34 cellular contexts compared by ENCODE assay signal in genomic region chr4:70969076-70969475, GRCh38. TPM values are rescaled to one million over a fixed set of nuclear protein-coding genes. Genes with fewer than 3 reads are reported as not detected.
DNase-seq lines count a peak whose midpoint lies in the region; ATAC-seq and TF ChIP-seq lines count a peak whose summit lies in the region.
"Had no signal": no experiment of that assay in that cellular context is flagged by ENCODE, and none has a peak within 500 bp of the region (broad histone marks: within the 10 kb centered on the region; RNA-seq: fewer than 3 reads in every experiment).

No MANE protein-coding gene starts in this region.

- H3K27ac ChIP-seq in mammary epithelial cell (ENCODE audit: insufficient read depth, low read depth, low read length) (no peak overlapping the region), thymus (ENCODE audit: low read depth) (peak overlapping the region; percentile 38), tibial artery (no peak overlapping the region)
- H3K27ac ChIP-seq: heart left ventricle, right lobe of liver, thoracic aorta, vagina had no signal

- intact Hi-C loops in mammary epithelial cell (cut with micrococcal nuclease) (no loop called here), MCF 10A (cut with micrococcal nuclease) (no loop called here), tibial artery (cut with DNase I; ENCODE audit: low total_unique reads) (no loop called here)

- DNase-seq in mammary epithelial cell: peak; percentile 73
- DNase-seq in MCF 10A (ENCODE audit: unreplicated experiment): no peak
- peak; percentile 72 for DNase-seq in astrocyte of the cerebellum (ENCODE audit: low read depth)
- DNase-seq in kidney glomerular epithelial cell (lab: John Stamatoyannopoulos, UW): peak; percentile 89
- no peak for DNase-seq in mucosa of gallbladder (ENCODE audit: low spot score)
- no peak for DNase-seq in tibial artery
- DNase-seq: activated CD8-positive, alpha-beta T cell treated with anti-CD3 and anti-CD28 coated beads, Interleukin-2, amount 10 ng/mL, durations not matched to agents 7 days and 5 days; aorta; CD4-positive, CD25-positive, alpha-beta regulatory T cell; central memory CD4-positive, alpha-beta T cell; dermis blood vessel endothelial cell; endodermal cell; foreskin fibroblast; heart left ventricle; left cardiac atrium; MG63; NCI-H1417; NCI-H2029 treated with DMSO at 0.1 percent for 48 hours; NCI-H774; right lobe of liver; SIG-M5; stimulated activated CD4-positive, alpha-beta T cell treated with anti-CD3 and anti-CD28 coated beads, Interleukin-12 subunit alpha, Interleukin-12 subunit beta, amount 100 ng/mL, for 4 hours; stimulated activated CD4-positive, alpha-beta T cell treated with anti-CD3 and anti-CD28 coated beads, Interleukin-2, amount 100 ng/mL, for 48 hours; stimulated activated naive CD8-positive, alpha-beta T cell treated with anti-CD3 and anti-CD28 coated beads, Interleukin-15, amount 100 ng/mL, for 72 hours; SW 1271; T-helper 9 cell had no signal

- H3K27me3 ChIP-seq in mammary epithelial cell (ENCODE audit: insufficient read depth, low read length): no peaks in the 10 kb centered on the region
- no peaks in the 10 kb centered on the region for H3K27me3 ChIP-seq in thymus (ENCODE audit: control insufficient read depth, insufficient read depth)
- H3K27me3 ChIP-seq in tibial artery: no peaks in the 10 kb centered on the region
- H3K27me3 ChIP-seq: heart left ventricle, MG63, right lobe of liver, vagina had no signal

- no peaks in the 10 kb centered on the region for H3K27me3 Mint-ChIP-seq in MCF 10A (ENCODE audit: insufficient read depth, unreplicated experiment)
- H3K27me3 Mint-ChIP-seq: activated naive CD4-positive, alpha-beta T cell treated with anti-CD3 and anti-CD28 coated beads, Interleukin-2, amount 50 U/mL, for 24 hours; activated T-helper 17 cell treated with anti-CD3 and anti-CD28 coated beads, Interleukin-2, amount 50 U/mL, for 72 hours; CD4-positive, CD25-positive, alpha-beta regulatory T cell; stimulated activated naive CD8-positive, alpha-beta T cell treated with anti-CD3 and anti-CD28 coated beads, Interleukin-15, amount 100 ng/mL, for 72 hours had no signal

- H4K20me1 ChIP-seq in mammary epithelial cell (ENCODE audit: insufficient read depth, low read length): no peaks in the 10 kb centered on the region

- no peaks in the 10 kb centered on the region for H3K9me3 ChIP-seq in mammary epithelial cell (replicated peaks; ENCODE audit: insufficient read depth, low read length)
- H3K9me3 ChIP-seq in thymus (ENCODE audit: control insufficient read depth): no peaks in the 10 kb centered on the region
- no peaks in the 10 kb centered on the region for H3K9me3 ChIP-seq in tibial artery
- H3K9me3 ChIP-seq: heart left ventricle, MG63, right lobe of liver, thoracic aorta, vagina had no signal

- no peak overlapping the region for H3K4me3 Mint-ChIP-seq in MCF 10A (ENCODE audit: unreplicated experiment)
- H3K4me3 Mint-ChIP-seq: activated CD8-positive, alpha-beta T cell treated with anti-CD3 and anti-CD28 coated beads, Interleukin-2, amount 10 ng/mL, durations not matched to agents 7 days and 5 days; activated naive CD4-positive, alpha-beta T cell treated with anti-CD3 and anti-CD28 coated beads, Interleukin-2, amount 50 U/mL, for 24 hours; activated T-helper 17 cell treated with anti-CD3 and anti-CD28 coated beads, Interleukin-2, amount 50 U/mL, for 72 hours; CD4-positive, CD25-positive, alpha-beta regulatory T cell; endodermal cell; stimulated activated naive CD8-positive, alpha-beta T cell treated with anti-CD3 and anti-CD28 coated beads, Interleukin-15, amount 100 ng/mL, for 72 hours had no signal

- H3K36me3 Mint-ChIP-seq in MCF 10A (ENCODE audit: insufficient read depth, unreplicated experiment): peaks cover 11% of the 10 kb centered on the region

- in situ Hi-C loops in mammary epithelial cell (cut with MboI; ENCODE audit: low sequenced_read_pairs in 2 of 2): no loop called here
- in situ Hi-C loops in astrocyte of the cerebellum (cut with HindIII; ENCODE audit: low sequenced_read_pairs): no loop called here

- no peaks in the 10 kb centered on the region for H3K9me3 Mint-ChIP-seq in MCF 10A (ENCODE audit: unreplicated experiment)
- H3K9me3 Mint-ChIP-seq: activated naive CD4-positive, alpha-beta T cell treated with anti-CD3 and anti-CD28 coated beads, Interleukin-2, amount 50 U/mL, for 24 hours; activated T-helper 17 cell treated with anti-CD3 and anti-CD28 coated beads, Interleukin-2, amount 50 U/mL, for 72 hours; CD4-positive, CD25-positive, alpha-beta regulatory T cell; endodermal cell; stimulated activated naive CD8-positive, alpha-beta T cell treated with anti-CD3 and anti-CD28 coated beads, Interleukin-15, amount 100 ng/mL, for 72 hours had no signal

- WGBS in mammary epithelial cell (ENCODE audit: low coverage, missing lambda C conversion rate): 26% methylated on average over 7 of the region's 7 CpGs
- 61% methylated on average over 7 of the region's 7 CpGs for WGBS in thymus

- no peak overlapping the region for H3K27ac Mint-ChIP-seq in MCF 10A (ENCODE audit: low read depth, unreplicated experiment)
- H3K27ac Mint-ChIP-seq: activated CD8-positive, alpha-beta T cell treated with anti-CD3 and anti-CD28 coated beads, Interleukin-2, amount 10 ng/mL, durations not matched to agents 7 days and 5 days; activated naive CD4-positive, alpha-beta T cell treated with anti-CD3 and anti-CD28 coated beads, Interleukin-2, amount 50 U/mL, for 24 hours; activated T-helper 17 cell treated with anti-CD3 and anti-CD28 coated beads, Interleukin-2, amount 50 U/mL, for 72 hours; endodermal cell; stimulated activated naive CD8-positive, alpha-beta T cell treated with anti-CD3 and anti-CD28 coated beads, Interleukin-15, amount 100 ng/mL, for 72 hours had no signal

- TF ChIP-seq CTCF in mammary epithelial cell (conservative IDR thresholded peaks at IDR 0.05 in 1 of 2, IDR thresholded peaks at IDR 0.05 in 1 of 2; ENCODE audit: extremely low read depth in 1 of 2, insufficient read depth in 1 of 2, low read depth in 1 of 2, low read length in 2 of 2) (no peak), MCF 10A (IDR thresholded peaks at IDR 0.05; ENCODE audit: unreplicated experiment) (no peak), astrocyte of the cerebellum (IDR thresholded peaks at IDR 0.05; ENCODE audit: low read depth, low read length, missing control alignments) (no peak), tibial artery (IDR thresholded peaks at IDR 0.05) (no peak)

- no peak overlapping the region for H3K4me2 ChIP-seq in mammary epithelial cell (ENCODE audit: insufficient read depth, low read depth, low read length)

- H3K36me3 ChIP-seq in mammary epithelial cell (ENCODE audit: insufficient read depth, low read length): peaks cover 2% of the 10 kb centered on the region
- no peaks in the 10 kb centered on the region for H3K36me3 ChIP-seq in thymus (ENCODE audit: control insufficient read depth, insufficient read depth)
- H3K36me3 ChIP-seq in tibial artery: peaks cover 0 to 28% (median 0%) of the 10 kb centered on the region in 3 donors
- H3K36me3 ChIP-seq: thoracic aorta had no signal

- H3K4me3 ChIP-seq in mammary epithelial cell (replicated peaks in 1 of 3; ENCODE audit: insufficient read depth in 1 of 3, low read depth in 2 of 3, low read length in 3 of 3) (no peak overlapping the region), astrocyte of the cerebellum (ENCODE audit: low read depth, low read length) (no peak overlapping the region), thymus (ENCODE audit: low read length) (no peak overlapping the region), tibial artery (no peak overlapping the region)
- H3K4me3 ChIP-seq: GM12878, heart left ventricle, MG63, right lobe of liver, thoracic aorta, vagina had no signal

- H3K4me1 ChIP-seq in mammary epithelial cell (ENCODE audit: insufficient read depth, low read length): peaks cover 7% of the 10 kb centered on the region
- peaks cover 20% of the 10 kb centered on the region for H3K4me1 ChIP-seq in thymus (ENCODE audit: control insufficient read depth, insufficient read depth, low read length)
- peaks cover 0 to 4% (median 0%) of the 10 kb centered on the region in 4 donors for H3K4me1 ChIP-seq in tibial artery
- H3K4me1 ChIP-seq: heart left ventricle, right lobe of liver, vagina had no signal

- CTCF ChIA-PET in mammary epithelial cell (lab: Charles Lee; ENCODE audit: low non-redundant PET): no interaction called here
- CTCF ChIA-PET in MCF 10A (lab: Yijun Ruan, JAX): no interaction called here

- no peak overlapping the region for H3K9ac ChIP-seq in mammary epithelial cell (ENCODE audit: insufficient read depth, low read length)

- dilution Hi-C loops in mammary epithelial cell (cut with HindIII; ENCODE audit: low sequenced_read_pairs): no loop called here

- no TSS peak for BruUV-seq in mammary epithelial cell (replicated peaks; lab: Mats Ljungman, UMichigan)
- BruUV-seq in MCF 10A (replicated peaks; lab: Mats Ljungman, UMichigan): no TSS peak

- no peak for ATAC-seq in GM21390 (IDR thresholded peaks at IDR 0.05; ENCODE audit: unreplicated experiment)
- ATAC-seq: activated CD8-positive, alpha-beta T cell treated with anti-CD3 and anti-CD28 coated beads, Interleukin-2, amount 10 ng/mL, durations not matched to agents 7 days and 5 days; activated T-helper 17 cell treated with anti-CD3 and anti-CD28 coated beads, Interleukin-2, amount 50 U/mL, for 72 hours; esophagus mucosa; GM12878; heart left ventricle; left cardiac atrium; right lobe of liver; stimulated activated naive CD8-positive, alpha-beta T cell treated with anti-CD3 and anti-CD28 coated beads, Interleukin-15, amount 100 ng/mL, for 72 hours had no signal

- no peak overlapping the region for H2AFZ ChIP-seq in mammary epithelial cell (ENCODE audit: low read depth, low read length)

- H3K4me1 Mint-ChIP-seq in MCF 10A (ENCODE audit: insufficient read depth, unreplicated experiment): peaks cover 5% of the 10 kb centered on the region
- H3K4me1 Mint-ChIP-seq: activated T-helper 17 cell treated with anti-CD3 and anti-CD28 coated beads, Interleukin-2, amount 50 U/mL, for 72 hours; endodermal cell had no signal

- no peaks in the 10 kb centered on the region for H3K79me2 ChIP-seq in mammary epithelial cell (ENCODE audit: insufficient read depth, low read length)

- POLR2A ChIA-PET in MCF 10A (lab: Yijun Ruan, JAX): interaction anchor here (0.8 kb wide), 1 partner anchor 279 kb away, joined by 4 read pairs; no protein-coding TSS in a partner anchor

RNA-seq across cellular contexts. Expression of gene DCK, which starts 24.4 kb away (rescaled TPM):
- total RNA-seq in mammary epithelial cell (10 to 100 TPM; 10.0 to 16.0 TPM), MCF 10A (2022) (8.0 and 9.5 TPM in 2 replicates), mucosa of gallbladder (14.0 TPM)
- polyA plus RNA-seq in mammary epithelial cell (7.9 TPM), thymus (49.0 TPM)
- polyA minus RNA-seq in mammary epithelial cell: 7.8 TPM

Comparison
In these comparisons a context has a peak if more than half of its experiments do, and no peak if none do; other contexts are left out.
1. DNase-seq: peak in mammary epithelial cell (single experiment), astrocyte of the cerebellum (single experiment) and kidney glomerular epithelial cell (single experiment); none in MCF 10A (single experiment), mucosa of gallbladder (single experiment) and tibial artery (0 of 2).